22 cellular contexts compared by ENCODE assay signal in the genomic region with DNA sequence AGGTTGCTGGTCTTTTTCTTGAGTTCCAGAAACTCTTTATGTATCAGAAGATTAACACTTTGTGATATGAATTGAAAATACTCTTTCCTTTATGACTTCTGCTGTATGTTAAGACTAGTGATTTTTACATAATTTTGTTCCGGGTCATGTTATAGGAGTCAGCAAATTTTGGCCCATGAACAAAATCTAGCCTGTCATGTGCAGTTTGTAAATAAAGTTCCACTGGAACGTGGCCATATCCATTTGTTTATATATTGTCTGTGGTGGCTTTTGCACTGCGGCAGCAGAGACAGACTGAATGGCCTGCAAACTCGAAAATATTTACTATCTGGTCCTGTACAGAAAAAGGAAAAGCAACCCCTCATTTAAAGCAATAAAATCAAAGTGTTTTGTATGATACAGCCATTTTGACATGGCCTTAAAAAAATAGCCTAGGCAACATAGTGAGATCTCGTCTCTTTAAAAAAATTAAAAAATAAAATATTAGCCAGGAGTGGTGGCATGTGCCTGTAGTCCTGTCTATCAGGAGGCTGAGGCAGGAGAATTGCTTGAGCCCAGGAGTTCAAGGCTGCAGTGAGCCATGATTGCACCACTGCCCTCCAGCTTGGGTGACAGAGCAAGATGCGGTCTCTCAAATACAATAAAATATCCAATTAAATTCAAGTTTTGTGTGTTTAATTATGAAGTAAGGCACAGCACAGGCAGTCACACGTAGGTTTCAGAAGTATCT. TPM values are rescaled to one million over a fixed set of nuclear protein-coding genes. Genes with fewer than 3 reads are reported as not detected.
A peak's percentile ranks its signal among the peaks of the same experiment; 100 is the strongest.
DNase-seq lines count a peak whose midpoint lies in the region; ATAC-seq and TF ChIP-seq lines count a peak whose summit lies in the region.
"Had no signal": no experiment of that assay in that cellular context is flagged by ENCODE, and none has a peak within 500 bp of the region (broad histone marks: within the 10 kb centered on the region; RNA-seq: fewer than 3 reads in every experiment).

No MANE protein-coding gene starts in this region.

- peaks cover 22% of the 10 kb centered on the region for H3K36me3 Mint-ChIP-seq in activated CD4-positive, alpha-beta T cell treated with anti-CD3 and anti-CD28 coated beads, Interleukin-2, amount 10 ng/mL, durations not matched to agents 24 days and 14 days (ENCODE audit: low read depth)
- H3K36me3 Mint-ChIP-seq in stimulated activated effector memory CD8-positive, alpha-beta T cell treated with anti-CD3 and anti-CD28 coated beads, Interleukin-12 subunit alpha, Interleukin-12 subunit beta, amount 100 ng/mL, for 72 hours = peaks cover 23% of the 10 kb centered on the region

- DNase-seq in activated CD4-positive, alpha-beta T cell treated with anti-CD3 and anti-CD28 coated beads, Interleukin-2, amount 10 ng/mL, durations not matched to agents 24 days and 14 days = no peak
- no peak for DNase-seq in activated CD4-positive, alpha-beta T cell treated with anti-CD3 and anti-CD28 coated beads for 48 hours
- peak; percentile 4 for DNase-seq in PC-3
- DNase-seq in fibroblast of villous mesenchyme (ENCODE audit: low read depth) = peak; percentile 48
- no peak for DNase-seq in stimulated activated effector memory CD8-positive, alpha-beta T cell treated with anti-CD3 and anti-CD28 coated beads, Interleukin-12 subunit alpha, Interleukin-12 subunit beta, amount 100 ng/mL, for 72 hours (ENCODE audit: low spot score in 2 of 2)
- no peak for DNase-seq in SHP77 treated with DMSO at 0.1 percent for 48 hours (lab: John Stamatoyannopoulos, UW)
- no peak for DNase-seq in prostate gland (ENCODE audit: low spot score)
- DNase-seq: activated CD4-positive, CD25-positive, alpha-beta regulatory T cell; activated effector memory CD4-positive, alpha-beta T cell treated with Interleukin-2 at 50 U/mL for 16 hours; amygdala; heart right ventricle; NCI-H1436 treated with DMSO at 0.1 percent for 48 hours; NK-92 treated with Interleukin-12 subunit alpha and Interleukin-12 subunit beta, amount 100 ng/mL, for 24 hours; Right ventricle myocardium superior; stimulated activated CD4-positive, alpha-beta T cell treated with anti-CD3 and anti-CD28 coated beads, Interleukin-4, amount 100 ng/mL, for 4 hours had no signal

- no TSS peak for BruUV-seq in PC-3 (replicated peaks; lab: Mats Ljungman, UMichigan)

- H3K9ac ChIP-seq in PC-3 (ENCODE audit: low read length) = no peak overlapping the region

- H3F3A ChIP-seq in PC-3 (ENCODE audit: low read length, unreplicated experiment) = no peaks in the 10 kb centered on the region

- CTCF ChIA-PET in PC-3 (lab: Charles Lee) = no interaction called here

- H3K9me3 Mint-ChIP-seq in activated CD4-positive, alpha-beta T cell treated with anti-CD3 and anti-CD28 coated beads, Interleukin-2, amount 10 ng/mL, durations not matched to agents 24 days and 14 days = peaks cover 6% of the 10 kb centered on the region
- H3K9me3 Mint-ChIP-seq in stimulated activated effector memory CD8-positive, alpha-beta T cell treated with anti-CD3 and anti-CD28 coated beads, Interleukin-12 subunit alpha, Interleukin-12 subunit beta, amount 100 ng/mL, for 72 hours = no peaks in the 10 kb centered on the region
- H3K9me3 Mint-ChIP-seq: T-helper 2 cell treated with Interferon-gamma antibody and Interleukin-4, amounts not matched to agents 5 μg/mL and 100 μg/mL, for 36 hours had no signal

- ATAC-seq in PC-3 (no peak), HG03521 (IDR thresholded peaks at IDR 0.05; ENCODE audit: unreplicated experiment) (no peak)
- no peak for ATAC-seq in stimulated activated effector memory CD8-positive, alpha-beta T cell treated with anti-CD3 and anti-CD28 coated beads, Interleukin-12 subunit alpha, Interleukin-12 subunit beta, amount 100 ng/mL, for 72 hours

- H3K4me3 Mint-ChIP-seq in activated CD4-positive, alpha-beta T cell treated with anti-CD3 and anti-CD28 coated beads, Interleukin-2, amount 10 ng/mL, durations not matched to agents 24 days and 14 days = no peak overlapping the region
- no peak overlapping the region for H3K4me3 Mint-ChIP-seq in stimulated activated effector memory CD8-positive, alpha-beta T cell treated with anti-CD3 and anti-CD28 coated beads, Interleukin-12 subunit alpha, Interleukin-12 subunit beta, amount 100 ng/mL, for 72 hours
- H3K4me3 Mint-ChIP-seq: CD14-positive monocyte had no signal

- H3K27me3 Mint-ChIP-seq in activated CD4-positive, alpha-beta T cell treated with anti-CD3 and anti-CD28 coated beads, Interleukin-2, amount 10 ng/mL, durations not matched to agents 24 days and 14 days = peaks cover 33% of the 10 kb centered on the region
- H3K27me3 Mint-ChIP-seq: progenitor cell of endocrine pancreas had no signal

- 51% methylated on average over 7 of the region's 7 CpGs for WGBS in prostate gland

- TF ChIP-seq POLR2A in prostate gland (IDR thresholded peaks at IDR 0.05) = no peak

- POLR2A ChIA-PET in PC-3 (lab: Charles Lee; ENCODE audit: unreplicated experiment) = no interaction called here

- peaks cover 96% of the 10 kb centered on the region for H3K79me2 ChIP-seq in PC-3 (ENCODE audit: low read length)

- TF ChIP-seq CTCF in PC-3 (conservative IDR thresholded peaks at IDR 0.05; ENCODE audit: low read depth, low read length) (no peak), fibroblast of villous mesenchyme (IDR thresholded peaks at IDR 0.05; ENCODE audit: insufficient read depth, low read depth, low read length) (no peak), prostate gland (IDR thresholded peaks at IDR 0.05) (no peak)

- H3K9me3 ChIP-seq in PC-3 (ENCODE audit: low read length) (no peaks in the 10 kb centered on the region), prostate gland (no peaks in the 10 kb centered on the region)
- H3K9me3 ChIP-seq: suprapubic skin had no signal

- H3K27me3 ChIP-seq in PC-3 (ENCODE audit: low read length) (no peaks in the 10 kb centered on the region), prostate gland (replicated peaks; ENCODE audit: insufficient read depth) (no peaks in the 10 kb centered on the region)
- H3K27me3 ChIP-seq: heart right ventricle, suprapubic skin had no signal

- peak overlapping the region; percentile 19 for H3K27ac Mint-ChIP-seq in activated CD4-positive, alpha-beta T cell treated with anti-CD3 and anti-CD28 coated beads, Interleukin-2, amount 10 ng/mL, durations not matched to agents 24 days and 14 days
- H3K27ac Mint-ChIP-seq in stimulated activated effector memory CD8-positive, alpha-beta T cell treated with anti-CD3 and anti-CD28 coated beads, Interleukin-12 subunit alpha, Interleukin-12 subunit beta, amount 100 ng/mL, for 72 hours = peak overlapping the region; percentile 29
- H3K27ac Mint-ChIP-seq: CD14-positive monocyte; progenitor cell of endocrine pancreas; T-helper 2 cell treated with Interferon-gamma antibody and Interleukin-4, amounts not matched to agents 5 μg/mL and 100 μg/mL, for 36 hours had no signal

- peaks cover 6% of the 10 kb centered on the region for H3K4me1 ChIP-seq in PC-3 (ENCODE audit: insufficient read depth, low read length)
- H3K4me1 ChIP-seq in prostate gland (replicated peaks) = no peaks in the 10 kb centered on the region

- H4K20me1 ChIP-seq in PC-3 (ENCODE audit: low read length) = peaks cover 16% of the 10 kb centered on the region; the same call in 1 of the 2 replicates

- no peaks in the 10 kb centered on the region for H3K9me2 ChIP-seq in PC-3 (replicated peaks; ENCODE audit: low read length)

- H3K4me2 ChIP-seq in PC-3 (ENCODE audit: low read length) = peak overlapping the region; percentile 21; the same call in 1 of the 2 replicates

- intact Hi-C loops in activated CD4-positive, alpha-beta T cell treated with anti-CD3 and anti-CD28 coated beads, Interleukin-2, amount 10 ng/mL, durations not matched to agents 24 days and 14 days (cut with micrococcal nuclease) = loop anchor here (1.0 to 2.0 kb wide), 3 partner anchors 15 to 99 kb away; no protein-coding TSS in a partner anchor
- intact Hi-C loops in PC-3 (cut with micrococcal nuclease) (no loop called here), prostate gland (cut with DNase I) (no loop called here)

- no peak overlapping the region for H3K27ac ChIP-seq in PC-3 (ENCODE audit: low read length)
- H3K27ac ChIP-seq in prostate gland = no peak overlapping the region
- H3K27ac ChIP-seq: heart right ventricle, skin epidermis, suprapubic skin had no signal

- H3K4me3 ChIP-seq in PC-3 (ENCODE audit: low read length) (no peak overlapping the region), fibroblast of villous mesenchyme (ENCODE audit: low read depth, low read length) (no peak overlapping the region), prostate gland (no peak overlapping the region)
- H3K4me3 ChIP-seq: heart right ventricle, lung, skin epidermis, suprapubic skin had no signal

- H2AFZ ChIP-seq in PC-3 (ENCODE audit: low read length) = no peak overlapping the region

- H3K36me3 ChIP-seq in PC-3 (ENCODE audit: low read depth, low read length) (no peaks in the 10 kb centered on the region), prostate gland (no peaks in the 10 kb centered on the region)
- H3K36me3 ChIP-seq: heart right ventricle, suprapubic skin had no signal

- H3K4me1 Mint-ChIP-seq in activated CD4-positive, alpha-beta T cell treated with anti-CD3 and anti-CD28 coated beads, Interleukin-2, amount 10 ng/mL, durations not matched to agents 24 days and 14 days = peaks cover 44% of the 10 kb centered on the region
- H3K4me1 Mint-ChIP-seq in stimulated activated effector memory CD8-positive, alpha-beta T cell treated with anti-CD3 and anti-CD28 coated beads, Interleukin-12 subunit alpha, Interleukin-12 subunit beta, amount 100 ng/mL, for 72 hours = peaks cover 58% of the 10 kb centered on the region
- H3K4me1 Mint-ChIP-seq: CD14-positive monocyte had no signal

RNA-seq across cellular contexts. Expression of a gene that starts 36.9 kb away (rescaled TPM):
- 33.7 and 34.0 TPM in 2 replicates for total RNA-seq in activated CD4-positive, alpha-beta T cell treated with anti-CD3 and anti-CD28 coated beads, Interleukin-2, amount 10 ng/mL, durations not matched to agents 24 days and 14 days
- total RNA-seq in PC-3 (2014; rRNA removed) = 18.0 and 21.3 TPM in 2 replicates
- total RNA-seq in fibroblast of villous mesenchyme = 37.6 and 39.6 TPM in 2 replicates
- 10 to 100 TPM; 39.2 to 40.6 TPM for total RNA-seq in prostate gland

Comparison
In these comparisons a context has a peak if more than half of its experiments do, and no peak if none do; other contexts are left out.
1. DNase-seq: peak in PC-3 (single experiment) and fibroblast of villous mesenchyme (single experiment); none in activated CD4-positive, alpha-beta T cell treated with anti-CD3 and anti-CD28 coated beads, Interleukin-2, amount 10 ng/mL, durations not matched to agents 24 days and 14 days (single experiment), activated CD4-positive, alpha-beta T cell treated with anti-CD3 and anti-CD28 coated beads for 48 hours (single experiment), stimulated activated effector memory CD8-positive, alpha-beta T cell treated with anti-CD3 and anti-CD28 coated beads, Interleukin-12 subunit alpha, Interleukin-12 subunit beta, amount 100 ng/mL, for 72 hours (0 of 2), SHP77 treated with DMSO at 0.1 percent for 48 hours (single experiment) and prostate gland (single experiment).